In genomic region chr2:174486614-174487535, GRCh38 we compare ENCODE assay signal across 8 cellular contexts. TPM values are rescaled to one million over a fixed set of nuclear protein-coding genes. Genes with fewer than 3 reads are reported as not detected.
DNase-seq lines count a peak whose midpoint lies in the region; ATAC-seq, FAIRE-seq and TF ChIP-seq lines count a peak whose summit lies in the region.

Gene GPR155 (minus strand): TSS chr2:174487029. CDS start chr2:174481956, 5,073 bp downstream.

- CTCF ChIA-PET in Caco-2 (lab: Charles Lee) = interaction anchor here (0.6 to 3.2 kb wide), 6 partner anchors 22 to 1025 kb away, joined by 3 to 16 read pairs (median 4); no protein-coding TSS in a partner anchor
- CTCF ChIA-PET in activated CD8-positive, alpha-beta memory T cell treated with anti-CD3 and anti-CD28 coated beads, Interleukin-2, amount 10 ng/mL, durations not matched to agents 7 days and 5 days (lab: Charles Lee) = interaction anchor here (0.9 to 8.6 kb wide), 6 partner anchors 9 to 112 kb away, joined by 4 to 56 read pairs (median 6); no protein-coding TSS in a partner anchor

- POLR2A ChIA-PET in Caco-2 (lab: Charles Lee) = interaction anchor here (0.6 to 2.2 kb wide), 2 partner anchors 60 to 1886 kb away, joined by 3 to 7 read pairs; no protein-coding TSS in a partner anchor

- no TSS peak for BruUV-seq in Caco-2 (replicated peaks; lab: Mats Ljungman, UMichigan)

- peak; percentile 88 for ATAC-seq in GM21367 (IDR thresholded peaks at IDR 0.05; ENCODE audit: unreplicated experiment)
- peak; percentile 92 for ATAC-seq in activated CD8-positive, alpha-beta memory T cell treated with anti-CD3 and anti-CD28 coated beads, Interleukin-2, amount 10 ng/mL, durations not matched to agents 7 days and 5 days

- H3K9me3 ChIP-seq in Caco-2 (no peaks in the 10 kb centered on the region), endocrine pancreas (ENCODE audit: control insufficient read depth, low read length) (no peaks in the 10 kb centered on the region)

- peak; percentile 92 for FAIRE-seq in HTR-8/SVneo (lab: Jason Lieb, UNC)

- H3K36me3 ChIP-seq in Caco-2 (ENCODE audit: control insufficient read depth, insufficient read depth, low read length) = no peaks in the 10 kb centered on the region
- no peaks in the 10 kb centered on the region for H3K36me3 ChIP-seq in endocrine pancreas (ENCODE audit: control insufficient read depth, insufficient read depth, low read length)

- H3K9me3 Mint-ChIP-seq in Caco-2 (ENCODE audit: unreplicated experiment) = peaks cover 10% of the 10 kb centered on the region
- H3K9me3 Mint-ChIP-seq in activated CD8-positive, alpha-beta memory T cell treated with anti-CD3 and anti-CD28 coated beads, Interleukin-2, amount 10 ng/mL, durations not matched to agents 7 days and 5 days (ENCODE audit: low read depth) = no peaks in the 10 kb centered on the region

- peaks cover 4% of the 10 kb centered on the region for H3K4me1 Mint-ChIP-seq in Caco-2 (ENCODE audit: low read depth, unreplicated experiment)
- H3K4me1 Mint-ChIP-seq in activated CD8-positive, alpha-beta memory T cell treated with anti-CD3 and anti-CD28 coated beads, Interleukin-2, amount 10 ng/mL, durations not matched to agents 7 days and 5 days = peaks cover 55% of the 10 kb centered on the region

- H3K27me3 Mint-ChIP-seq in Caco-2 (ENCODE audit: insufficient read depth, unreplicated experiment) = peaks cover 12% of the 10 kb centered on the region
- no peaks in the 10 kb centered on the region for H3K27me3 Mint-ChIP-seq in activated CD8-positive, alpha-beta memory T cell treated with anti-CD3 and anti-CD28 coated beads, Interleukin-2, amount 10 ng/mL, durations not matched to agents 7 days and 5 days

- intact Hi-C loops in Caco-2 (cut with micrococcal nuclease; ENCODE audit: unreplicated experiment) = loop anchor here (1.0 to 2.0 kb wide), 3 partner anchors 24 to 60 kb away; no protein-coding TSS in a partner anchor

- H3K4me3 Mint-ChIP-seq in Caco-2 (ENCODE audit: unreplicated experiment) = peak within 1 kb of the TSS; percentile 84
- peak within 1 kb of the TSS; percentile 95 for H3K4me3 Mint-ChIP-seq in activated CD8-positive, alpha-beta memory T cell treated with anti-CD3 and anti-CD28 coated beads, Interleukin-2, amount 10 ng/mL, durations not matched to agents 7 days and 5 days

- no peaks in the 10 kb centered on the region for H3K27me3 ChIP-seq in Caco-2 (replicated peaks; ENCODE audit: control insufficient read depth, insufficient read depth, low read length)
- H3K27me3 ChIP-seq in endocrine pancreas (ENCODE audit: control insufficient read depth, insufficient read depth, low read length) = no peaks in the 10 kb centered on the region

- H3K4me1 ChIP-seq in Caco-2 = peaks cover 14% of the 10 kb centered on the region
- no peaks in the 10 kb centered on the region for H3K4me1 ChIP-seq in endocrine pancreas (ENCODE audit: control insufficient read depth, insufficient read depth, low read length)

- peak within 1 kb of the TSS; percentile 94 for H3K4me3 ChIP-seq in Caco-2 (ENCODE audit: low read depth, low read length)
- H3K4me3 ChIP-seq in endocrine pancreas (ENCODE audit: control insufficient read depth, insufficient read depth, low read length) = peak within 1 kb of the TSS; percentile 67

- TF ChIP-seq CTCF in Caco-2 (IDR thresholded peaks at IDR 0.05; ENCODE audit: insufficient read depth in 1 of 2, low read depth in 1 of 2, low read length in 1 of 2, severe bottlenecking in 1 of 2, unreplicated experiment in 1 of 2) = peak in 1 of 2 experiments; percentile 9

- DNase-seq in Caco-2 (peak; percentile 97 to 100), HTR-8/SVneo (ENCODE audit: insufficient read length, low spot score) (peak; percentile 95), NOMO-1 treated with dmso at 0.1 percent for 144 hours (lab: John Stamatoyannopoulos, UW; ENCODE audit: unreplicated experiment) (peak; percentile 95), mesenteric fat pad (ENCODE audit: low spot score) (peak; percentile 99)
- DNase-seq in activated CD8-positive, alpha-beta memory T cell treated with anti-CD3 and anti-CD28 coated beads, Interleukin-2, amount 10 ng/mL, durations not matched to agents 7 days and 5 days = peak; percentile 100
- peak; percentile 97 for DNase-seq in stimulated activated CD8-positive, alpha-beta memory T cell treated with anti-CD3 and anti-CD28 coated beads, Interleukin-15, amount 100 ng/mL, for 1 hour (ENCODE audit: low read depth)

- H3K36me3 Mint-ChIP-seq in Caco-2 (ENCODE audit: insufficient read depth, unreplicated experiment) = no peaks in the 10 kb centered on the region
- H3K36me3 Mint-ChIP-seq in activated CD8-positive, alpha-beta memory T cell treated with anti-CD3 and anti-CD28 coated beads, Interleukin-2, amount 10 ng/mL, durations not matched to agents 7 days and 5 days = peaks cover 9% of the 10 kb centered on the region

- peak within 1 kb of the TSS; percentile 80 for H3K9ac ChIP-seq in endocrine pancreas (ENCODE audit: control insufficient read depth, insufficient read depth, low read length)

- peak within 1 kb of the TSS; percentile 74 for H3K27ac Mint-ChIP-seq in Caco-2 (ENCODE audit: unreplicated experiment)
- H3K27ac Mint-ChIP-seq in activated CD8-positive, alpha-beta memory T cell treated with anti-CD3 and anti-CD28 coated beads, Interleukin-2, amount 10 ng/mL, durations not matched to agents 7 days and 5 days = peak within 1 kb of the TSS; percentile 85

RNA-seq across cellular contexts. Expression of gene GPR155, which starts in this region (rescaled TPM):
- total RNA-seq in Caco-2 (2022) (0.53 and 1.0 TPM in 2 replicates), mesenteric fat pad (8.9 TPM)
- 10 to 100 TPM in 1 of 2 experiments, 1 to 10 TPM in 1; 7.1 to 13.5 TPM for total RNA-seq in activated CD8-positive, alpha-beta memory T cell treated with anti-CD3 and anti-CD28 coated beads, Interleukin-2, amount 10 ng/mL, durations not matched to agents 7 days and 5 days

Comparison
In these comparisons a context has a peak if more than half of its experiments do, and no peak if none do; other contexts are left out.
1. Peak in every context shown above with its lines: DNase-seq, ATAC-seq and H3K4me3 ChIP-seq.